Comparison of ENCODE assay signal across 19 cellular contexts in genomic region chr1:24993871-24994270, GRCh38.
A peak's percentile ranks its signal among the peaks of the same experiment; 100 is the strongest.
DNase-seq lines count a peak whose midpoint lies in the region; ATAC-seq, FAIRE-seq and TF ChIP-seq lines count a peak whose summit lies in the region.
"Had no signal": no experiment of that assay in that cellular context is flagged by ENCODE, and none has a peak within 500 bp of the region (broad histone marks: within the 10 kb centered on the region; RNA-seq: fewer than 3 reads in every experiment).

No MANE protein-coding gene starts in this region.

- H3K9ac ChIP-seq in H1 (replicated peaks in 1 of 4; ENCODE audit: extremely low read depth in 1 of 4, low read depth in 3 of 4, low read length in 3 of 4): no peak overlapping the region
- H3K9ac ChIP-seq in MM.1S (ENCODE audit: low read length): no peak overlapping the region

- no peak overlapping the region for H2BK15ac ChIP-seq in H1 (ENCODE audit: low read length)

- H3K23ac ChIP-seq in H1 (ENCODE audit: insufficient read length): no peak overlapping the region

- H3F3A ChIP-seq in MM.1S (ENCODE audit: insufficient read depth, low read length): no peaks in the 10 kb centered on the region

- ATAC-seq in natural killer cell treated with Interleukin-12 subunit alpha and Interleukin-12 subunit beta and Interleukin-15 and Interleukin-18, amount 100 ng/mL, for 72 hours: no peak
- ATAC-seq in natural killer cell: no peak
- ATAC-seq in T-helper 17 cell: no peak
- no peak for ATAC-seq in GM19351 (IDR thresholded peaks at IDR 0.05; ENCODE audit: unreplicated experiment)
- ATAC-seq: upper lobe of right lung had no signal

- H3K56ac ChIP-seq in H1 (replicated peaks; ENCODE audit: insufficient read length, low read depth, low read length): no peak overlapping the region

- peaks cover 63 to 66% of the 10 kb centered on the region in 2 donors for H3K4me1 Mint-ChIP-seq in natural killer cell treated with Interleukin-12 subunit alpha and Interleukin-12 subunit beta and Interleukin-15 and Interleukin-18, amount 100 ng/mL, for 72 hours (ENCODE audit: low read depth in 2 of 2)
- H3K4me1 Mint-ChIP-seq in natural killer cell (peaks cover 69 to 81% of the 10 kb centered on the region in 2 donors), T-helper 17 cell (peaks cover 39% of the 10 kb centered on the region)

- H3K18ac ChIP-seq in H1 (ENCODE audit: extremely low read depth, low read length): no peak overlapping the region

- 0 out of 2 replicates have a peak overlapping the region, but pooled peaks have one; percentile 10 for H2BK12ac ChIP-seq in H1 (ENCODE audit: low read depth, low read length)

- H2BK120ac ChIP-seq in H1 (replicated peaks; ENCODE audit: low read depth, low read length): no peak overlapping the region

- TF ChIP-seq POLR2A in H1 (IDR thresholded peaks at IDR 0.05; ENCODE audit: control extremely low read depth in 1 of 2, low read depth in 2 of 2, low read length in 2 of 2): no peak

- H3K27me3 ChIP-seq in H1 (replicated peaks in 1 of 4; ENCODE audit: control insufficient read depth in 3 of 4, extremely low read depth in 1 of 4, insufficient read depth in 3 of 4, low read length in 3 of 4) (no peaks in the 10 kb centered on the region), MM.1S (replicated peaks; ENCODE audit: insufficient read depth, low read length) (peaks cover 11% of the 10 kb centered on the region; the same call in 1 of the 2 replicates)
- H3K27me3 ChIP-seq: MG63, upper lobe of right lung had no signal

- no peak overlapping the region for H3K27ac ChIP-seq in H1 (ENCODE audit: low read depth, low read length)
- H3K27ac ChIP-seq in OCI-LY7 (ENCODE audit: low read depth, low read length, poor library complexity, severe bottlenecking): no peak overlapping the region
- no peak overlapping the region for H3K27ac ChIP-seq in MM.1S (ENCODE audit: low read length)
- H3K27ac ChIP-seq: C4-2B, upper lobe of right lung had no signal

- no peak overlapping the region for H3K4me3 ChIP-seq in H1 (ENCODE audit: extremely low read depth in 1 of 4, insufficient read depth in 2 of 4, low read depth in 3 of 4, low read length in 4 of 4)
- no peak overlapping the region for H3K4me3 ChIP-seq in OCI-LY7 (ENCODE audit: low read depth, low read length, poor library complexity, severe bottlenecking)
- no peak overlapping the region for H3K4me3 ChIP-seq in MM.1S (ENCODE audit: low read length)
- H3K4me3 ChIP-seq: MG63, upper lobe of right lung had no signal

- intact Hi-C loops in natural killer cell (cut with micrococcal nuclease) (loop anchor here (5.0 kb wide), 1 partner anchor 38 kb away; no protein-coding TSS in a partner anchor), OCI-LY7 (cut with micrococcal nuclease; ENCODE audit: unreplicated experiment) (no loop called here)

- H3K36me3 Mint-ChIP-seq in natural killer cell treated with Interleukin-12 subunit alpha and Interleukin-12 subunit beta and Interleukin-15 and Interleukin-18, amount 100 ng/mL, for 72 hours: peaks cover 12% of the 10 kb centered on the region
- H3K36me3 Mint-ChIP-seq in natural killer cell (no peaks in the 10 kb centered on the region), T-helper 17 cell (ENCODE audit: low read depth) (no peaks in the 10 kb centered on the region)

- POLR2A ChIA-PET in H1 (lab: Charles Lee; ENCODE audit: partially characterized antibody) (no interaction called here), OCI-LY7 (lab: Charles Lee) (no interaction called here)

- H3K27ac Mint-ChIP-seq in natural killer cell treated with Interleukin-12 subunit alpha and Interleukin-12 subunit beta and Interleukin-15 and Interleukin-18, amount 100 ng/mL, for 72 hours: peak overlapping the region in 1 of 2 donors; percentile 89
- H3K27ac Mint-ChIP-seq in natural killer cell (no peak overlapping the region), T-helper 17 cell (peak overlapping the region; percentile 98)
- H3K27ac Mint-ChIP-seq: activated B cell treated with CpG ODN at 0.5 μM for 24 hours had no signal

- H3K79me2 ChIP-seq in H1 (ENCODE audit: control insufficient read depth in 1 of 2, insufficient read depth in 2 of 2, low read length in 2 of 2) (no peaks in the 10 kb centered on the region), OCI-LY7 (ENCODE audit: insufficient read depth, low read depth, low read length) (no peaks in the 10 kb centered on the region), MM.1S (ENCODE audit: low read length) (no peaks in the 10 kb centered on the region)

- no peak overlapping the region for H3K14ac ChIP-seq in H1 (ENCODE audit: insufficient read length)

- BruUV-seq in OCI-LY7 (replicated peaks; lab: Mats Ljungman, UMichigan): no TSS peak

- H3K9me2 ChIP-seq in OCI-LY7 (ENCODE audit: insufficient read depth, low read length) (no peaks in the 10 kb centered on the region), MM.1S (replicated peaks; ENCODE audit: insufficient read depth, low read length) (no peaks in the 10 kb centered on the region)

- peaks cover 0 to 12% of the 10 kb centered on the region in 2 donors for H3K27me3 Mint-ChIP-seq in natural killer cell treated with Interleukin-12 subunit alpha and Interleukin-12 subunit beta and Interleukin-15 and Interleukin-18, amount 100 ng/mL, for 72 hours
- H3K27me3 Mint-ChIP-seq in natural killer cell (ENCODE audit: low read depth in 2 of 2): peaks cover 12 to 13% of the 10 kb centered on the region in 2 donors
- H3K27me3 Mint-ChIP-seq in T-helper 17 cell: peaks cover 7% of the 10 kb centered on the region
- H3K27me3 Mint-ChIP-seq: activated B cell treated with CpG ODN at 0.5 μM for 24 hours had no signal

- H4K91ac ChIP-seq in H1 (replicated peaks; ENCODE audit: insufficient read length, low read length): no peak overlapping the region

- H3K36me3 ChIP-seq in H1 (ENCODE audit: control insufficient read depth in 2 of 4, insufficient read depth in 4 of 4, low read length in 3 of 4) (no peaks in the 10 kb centered on the region), OCI-LY7 (ENCODE audit: insufficient read depth, low read length) (no peaks in the 10 kb centered on the region), MM.1S (replicated peaks; ENCODE audit: insufficient read depth, low read length) (no peaks in the 10 kb centered on the region)
- H3K36me3 ChIP-seq: MG63, upper lobe of right lung had no signal

- peak; percentile 40 for DNase-seq in natural killer cell treated with Interleukin-12 subunit alpha and Interleukin-12 subunit beta and Interleukin-15 and Interleukin-18, amount 100 ng/mL, for 72 hours (ENCODE audit: low spot score)
- DNase-seq in natural killer cell (no peak), T-helper 17 cell (no peak), H1 (ENCODE audit: low read depth in 1 of 2, low spot score in 2 of 2) (no peak), OCI-LY7 (ENCODE audit: low spot score) (no peak), MM.1S (no peak)
- DNase-seq: activated B cell treated with CpG ODN at 0.5 μM for 24 hours; KBM-7; mesenchymal stem cell; MG63; NCI-H2029; NCI-H526; NK-92 treated with Interleukin-12 subunit alpha and Interleukin-12 subunit beta, amount 100 ng/mL, for 24 hours; nucleus accumbens; SHP77; upper lobe of right lung had no signal

- CTCF ChIA-PET in H1 (lab: Charles Lee; ENCODE audit: partially characterized antibody) (interaction anchor here (0.7 to 5.3 kb wide), 4 partner anchors 9 to 94 kb away, joined by 3 to 31 read pairs (median 4); no protein-coding TSS in a partner anchor), OCI-LY7 (lab: Charles Lee; ENCODE audit: unreplicated experiment) (no interaction called here)

- peaks cover 2% of the 10 kb centered on the region; the same call in 1 of the 2 replicates for H3K23me2 ChIP-seq in H1 (ENCODE audit: low read depth, low read length)

- H3K4me3 Mint-ChIP-seq in natural killer cell treated with Interleukin-12 subunit alpha and Interleukin-12 subunit beta and Interleukin-15 and Interleukin-18, amount 100 ng/mL, for 72 hours: no peak overlapping the region
- H3K4me3 Mint-ChIP-seq in natural killer cell (no peak overlapping the region), T-helper 17 cell (no peak overlapping the region)
- H3K4me3 Mint-ChIP-seq: activated B cell treated with CpG ODN at 0.5 μM for 24 hours had no signal

- H2AFZ ChIP-seq in H1 (ENCODE audit: low read length) (no peak overlapping the region), OCI-LY7 (ENCODE audit: low read length) (no peak overlapping the region), MM.1S (ENCODE audit: low read length) (no peak overlapping the region)

- H2BK20ac ChIP-seq in H1 (ENCODE audit: low read length): no peak overlapping the region

- H3K4ac ChIP-seq in H1 (replicated peaks; ENCODE audit: insufficient read length, low read depth, low read length): no peak overlapping the region

- no peak for TF ChIP-seq RAD21 in H1 (IDR thresholded peaks at IDR 0.05 in 1 of 2, conservative IDR thresholded peaks at IDR 0.05 in 1 of 2; ENCODE audit: low read depth in 2 of 2, low read length in 2 of 2)

- no peak for TF ChIP-seq CTCF in natural killer cell (IDR thresholded peaks at IDR 0.05)
- TF ChIP-seq CTCF in H1 (IDR thresholded peaks at IDR 0.05; ENCODE audit: control extremely low read depth in 1 of 3, insufficient read depth in 1 of 3, low read depth in 1 of 3, low read length in 3 of 3): no peak
- TF ChIP-seq CTCF in OCI-LY7 (conservative IDR thresholded peaks at IDR 0.05; ENCODE audit: low read length): no peak
- no peak for TF ChIP-seq CTCF in MM.1S (IDR thresholded peaks at IDR 0.05; ENCODE audit: low read length)

- H2BK5ac ChIP-seq in H1 (ENCODE audit: low read depth, low read length): no peak overlapping the region

- H3K4me2 ChIP-seq in H1 (ENCODE audit: insufficient read depth in 1 of 2, low read depth in 2 of 2, low read length in 2 of 2) (no peak overlapping the region), OCI-LY7 (ENCODE audit: low read length) (no peak overlapping the region), MM.1S (ENCODE audit: low read depth, low read length) (no peak overlapping the region)

- H3K79me1 ChIP-seq in H1 (ENCODE audit: low read depth, low read length): no peaks in the 10 kb centered on the region

- H4K5ac ChIP-seq in H1 (ENCODE audit: insufficient read length, low read depth, low read length): no peak overlapping the region

- 94% methylated on average over 7 of the region's 9 CpGs; no CpG with 5 or more reads in 1 of the 2 experiments for WGBS in H1 (ENCODE audit: extremely low coverage in 1 of 2, insufficient coverage in 1 of 2, insufficient read length in 1 of 2, insufficient replicate concordance in 2 of 2, low coverage in 1 of 2, low lambda C conversion rate in 2 of 2, missing lambda C conversion rate in 1 of 2), 2 experiments

- TF ChIP-seq EP300 in H1 (IDR thresholded peaks at IDR 0.05; ENCODE audit: borderline replicate concordance in 1 of 2, low read depth in 2 of 2, low read length in 2 of 2): no peak

- H3K9me3 ChIP-seq in T-helper 17 cell (ENCODE audit: control insufficient read depth, low read length, poor library complexity, severe bottlenecking): no peaks in the 10 kb centered on the region
- H3K9me3 ChIP-seq in H1 (ENCODE audit: insufficient read depth in 2 of 2, low read depth in 1 of 2, low read length in 1 of 2): no peaks in the 10 kb centered on the region
- H3K9me3 ChIP-seq in OCI-LY7 (ENCODE audit: low read length): no peaks in the 10 kb centered on the region
- H3K9me3 ChIP-seq in MM.1S (replicated peaks; ENCODE audit: insufficient read depth, low read length): no peaks in the 10 kb centered on the region
- H3K9me3 ChIP-seq: MG63, upper lobe of right lung had no signal

- H4K20me1 ChIP-seq in H1 (replicated peaks in 1 of 2; ENCODE audit: control insufficient read depth in 1 of 2, insufficient read depth in 2 of 2, low read length in 2 of 2) (no peaks in the 10 kb centered on the region), OCI-LY7 (ENCODE audit: insufficient read depth, low read length) (no peaks in the 10 kb centered on the region), MM.1S (ENCODE audit: insufficient read depth, low read length) (no peaks in the 10 kb centered on the region)

- H3K4me1 ChIP-seq in H1 (replicated peaks in 1 of 4; ENCODE audit: control insufficient read depth in 3 of 4, insufficient read depth in 4 of 4, low read length in 3 of 4) (0 out of 7 replicates have a peak, but pooled peaks cover 0 to 2% (median 0%) of the 10 kb centered on the region in 4 experiments), OCI-LY7 (ENCODE audit: insufficient read depth, low read length, poor library complexity, severe bottlenecking) (peaks cover 23% of the 10 kb centered on the region), MM.1S (ENCODE audit: low read length) (no peaks in the 10 kb centered on the region)
- H3K4me1 ChIP-seq: upper lobe of right lung had no signal

- FAIRE-seq in H1 (lab: Jason Lieb, UNC): no peak
- FAIRE-seq: frontal cortex had no signal

- H2AK5ac ChIP-seq in H1 (ENCODE audit: low read depth, low read length): no peak overlapping the region

- peak overlapping the region; percentile 45; the same call in 1 of the 2 replicates for H4K8ac ChIP-seq in H1 (ENCODE audit: extremely low read depth, insufficient read depth, low read length)

- peaks cover 6% of the 10 kb centered on the region for H3K9me3 Mint-ChIP-seq in natural killer cell treated with Interleukin-12 subunit alpha and Interleukin-12 subunit beta and Interleukin-15 and Interleukin-18, amount 100 ng/mL, for 72 hours
- peaks cover 0 to 8% of the 10 kb centered on the region in 2 donors for H3K9me3 Mint-ChIP-seq in natural killer cell
- H3K9me3 Mint-ChIP-seq: activated B cell treated with CpG ODN at 0.5 μM for 24 hours had no signal
